In the genomic region with DNA sequence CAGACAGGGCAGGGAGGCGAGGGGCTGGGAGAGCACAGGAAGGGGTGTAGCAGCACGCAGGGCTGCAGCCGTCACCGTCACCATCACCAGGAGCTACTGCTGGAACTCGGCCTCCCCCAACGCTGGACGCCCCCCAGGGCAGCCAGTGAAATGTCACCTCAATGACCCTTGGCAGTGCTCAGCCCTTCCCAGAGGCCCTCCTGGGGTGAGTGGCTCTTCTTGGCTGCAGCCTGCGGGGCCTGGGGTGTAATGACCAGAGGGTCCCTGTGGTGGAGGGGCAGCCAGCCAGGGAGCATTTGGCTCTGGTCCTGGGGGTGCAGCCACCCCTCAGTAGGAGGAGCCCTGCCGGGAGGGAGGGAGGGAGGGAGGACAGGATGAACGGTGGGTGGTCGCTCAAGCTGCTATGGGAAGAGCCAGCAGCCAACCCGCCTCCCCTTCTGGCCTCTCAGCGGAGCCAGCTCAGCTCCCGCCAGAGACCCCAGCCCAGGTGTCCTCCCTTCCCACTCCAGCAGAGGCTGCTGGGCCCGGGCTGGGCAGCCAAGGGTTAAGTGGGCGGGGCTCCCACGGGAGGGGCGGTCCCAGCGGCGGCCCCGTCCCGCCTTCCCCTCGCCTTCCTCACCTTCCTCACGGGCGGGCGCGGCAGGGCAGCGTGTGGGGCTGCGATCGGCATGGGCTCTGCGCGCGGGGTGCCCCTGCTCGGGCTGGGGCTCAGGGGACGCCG, we compare ENCODE assay signal across 1 cellular context.
TF ChIP-seq lines count a peak whose summit lies in the region.

No MANE protein-coding gene starts in this region.

TF ChIP-seq in neural cell, 6 proteins besides CTCF, POLR2A, EP300 and RAD21 (continued from another document):
- TF ChIP-seq, protein P1, sequence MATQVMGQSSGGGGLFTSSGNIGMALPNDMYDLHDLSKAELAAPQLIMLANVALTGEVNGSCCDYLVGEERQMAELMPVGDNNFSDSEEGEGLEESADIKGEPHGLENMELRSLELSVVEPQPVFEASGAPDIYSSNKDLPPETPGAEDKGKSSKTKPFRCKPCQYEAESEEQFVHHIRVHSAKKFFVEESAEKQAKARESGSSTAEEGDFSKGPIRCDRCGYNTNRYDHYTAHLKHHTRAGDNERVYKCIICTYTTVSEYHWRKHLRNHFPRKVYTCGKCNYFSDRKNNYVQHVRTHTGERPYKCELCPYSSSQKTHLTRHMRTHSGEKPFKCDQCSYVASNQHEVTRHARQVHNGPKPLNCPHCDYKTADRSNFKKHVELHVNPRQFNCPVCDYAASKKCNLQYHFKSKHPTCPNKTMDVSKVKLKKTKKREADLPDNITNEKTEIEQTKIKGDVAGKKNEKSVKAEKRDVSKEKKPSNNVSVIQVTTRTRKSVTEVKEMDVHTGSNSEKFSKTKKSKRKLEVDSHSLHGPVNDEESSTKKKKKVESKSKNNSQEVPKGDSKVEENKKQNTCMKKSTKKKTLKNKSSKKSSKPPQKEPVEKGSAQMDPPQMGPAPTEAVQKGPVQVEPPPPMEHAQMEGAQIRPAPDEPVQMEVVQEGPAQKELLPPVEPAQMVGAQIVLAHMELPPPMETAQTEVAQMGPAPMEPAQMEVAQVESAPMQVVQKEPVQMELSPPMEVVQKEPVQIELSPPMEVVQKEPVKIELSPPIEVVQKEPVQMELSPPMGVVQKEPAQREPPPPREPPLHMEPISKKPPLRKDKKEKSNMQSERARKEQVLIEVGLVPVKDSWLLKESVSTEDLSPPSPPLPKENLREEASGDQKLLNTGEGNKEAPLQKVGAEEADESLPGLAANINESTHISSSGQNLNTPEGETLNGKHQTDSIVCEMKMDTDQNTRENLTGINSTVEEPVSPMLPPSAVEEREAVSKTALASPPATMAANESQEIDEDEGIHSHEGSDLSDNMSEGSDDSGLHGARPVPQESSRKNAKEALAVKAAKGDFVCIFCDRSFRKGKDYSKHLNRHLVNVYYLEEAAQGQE (IDR thresholded peaks at IDR 0.05; ENCODE audit: borderline replicate concordance) = no peak
